22 cellular contexts compared by ENCODE assay signal in genomic region chr9:68838245-68838644, GRCh38.
"Had no signal": no experiment of that assay in that cellular context is flagged by ENCODE, and none has a peak within 500 bp of the region (broad histone marks: within the 10 kb centered on the region; RNA-seq: fewer than 3 reads in every experiment).

No MANE protein-coding gene starts in this region.

- H3K9me3 ChIP-seq: gastroesophageal sphincter, left lung, lower lobe of right lung, pancreas, spleen, thoracic aorta, tibial nerve, upper lobe of left lung had no signal

- H3K27ac ChIP-seq: epithelial cell of prostate, gastroesophageal sphincter, left lung, lower lobe of right lung, pancreas, spleen, thoracic aorta, tibial nerve, upper lobe of left lung had no signal

- H3K36me3 ChIP-seq: gastroesophageal sphincter, left lung, lower lobe of right lung, pancreas, spleen, thoracic aorta, tibial nerve, upper lobe of left lung had no signal

- H3K4me3 ChIP-seq: dorsolateral prefrontal cortex, gastroesophageal sphincter, left lung, lower lobe of right lung, pancreas, spleen, thoracic aorta, tibial nerve, upper lobe of left lung had no signal

- H3K4me1 ChIP-seq: gastroesophageal sphincter, pancreas, tibial nerve had no signal

- DNase-seq: central memory CD4-positive, alpha-beta T cell; dorsolateral prefrontal cortex; effector CD4-positive, alpha-beta T cell; foreskin fibroblast; kidney; left lung; lower lobe of right lung; natural killer cell; pancreas; retina; spleen; stimulated activated CD4-positive, alpha-beta T cell treated with anti-CD3 and anti-CD28 coated beads, Interleukin-4, amount 100 ng/mL, for 4 hours; upper lobe of left lung had no signal

- H3K27me3 ChIP-seq: dorsolateral prefrontal cortex, gastroesophageal sphincter, left lung, pancreas, spleen, tibial nerve, upper lobe of left lung had no signal

- ATAC-seq: esophagus mucosa; gastroesophageal sphincter; left lung; lower lobe of right lung; natural killer cell; pancreas; sciatic nerve; stimulated activated memory B cell treated with anti-CD40 and anti-IgM and Interleukin-4, amounts not matched to agents 10 μg/mL and 1 μg/mL and 100 μg/mL, for 72 hours had no signal

- FAIRE-seq: colon, pancreas, urothelium cell line had no signal
